ENCODE assay signal across 11 cellular contexts in genomic region chr2:232979871-232980461, GRCh38. TPM values are rescaled to one million over a fixed set of nuclear protein-coding genes. Genes with fewer than 3 reads are reported as not detected.
DNase-seq lines count a peak whose midpoint lies in the region; ATAC-seq and TF ChIP-seq lines count a peak whose summit lies in the region.
"Had no signal": no experiment of that assay in that cellular context is flagged by ENCODE, and none has a peak within 500 bp of the region (broad histone marks: within the 10 kb centered on the region; RNA-seq: fewer than 3 reads in every experiment).

No MANE protein-coding gene starts in this region.

- no peaks in the 10 kb centered on the region for H3K79me2 ChIP-seq in smooth muscle cell (ENCODE audit: low read depth)

- H3K4me3 ChIP-seq in fibroblast of mammary gland (ENCODE audit: control insufficient read depth, low read depth, low read length) (no peak overlapping the region), smooth muscle cell (no peak overlapping the region)
- H3K4me3 ChIP-seq: left lung had no signal

- H3K27me3 ChIP-seq in smooth muscle cell (ENCODE audit: low read depth) = no peaks in the 10 kb centered on the region

- H4K20me1 ChIP-seq in smooth muscle cell (ENCODE audit: low read depth) = no peaks in the 10 kb centered on the region

- no peak overlapping the region for H3K9ac ChIP-seq in smooth muscle cell (ENCODE audit: low read depth)

- peak; percentile 40 for TF ChIP-seq CTCF in fibroblast of mammary gland (conservative IDR thresholded peaks at IDR 0.05; ENCODE audit: control insufficient read depth, insufficient read depth, low read depth, low read length)
- no peak for TF ChIP-seq CTCF in smooth muscle cell (IDR thresholded peaks at IDR 0.05; ENCODE audit: borderline replicate concordance, insufficient read depth, poor library complexity, severe bottlenecking)

- peak; percentile 34 for DNase-seq in NCI-H2171 treated with DMSO at 0.1 percent for 48 hours (lab: John Stamatoyannopoulos, UW)
- DNase-seq in NCI-H2171 (lab: John Stamatoyannopoulos, UW) = no peak
- DNase-seq in RPMI7951 (ENCODE audit: low read depth) = peak; percentile 95
- peak; percentile 92 for DNase-seq in fibroblast of mammary gland (ENCODE audit: low read depth)
- no peak for DNase-seq in smooth muscle cell (lab: John Stamatoyannopoulos, UW; ENCODE audit: unreplicated experiment)
- DNase-seq in SHP77 (lab: John Stamatoyannopoulos, UW) = no peak
- DNase-seq: amniotic stem cell, left lung had no signal

- H3K27ac ChIP-seq in smooth muscle cell (ENCODE audit: low read depth) = peak overlapping the region; percentile 44
- H3K27ac ChIP-seq: left lung had no signal

- H3K4me1 ChIP-seq in smooth muscle cell (ENCODE audit: low read depth) = no peaks in the 10 kb centered on the region
- H3K4me1 ChIP-seq: left lung had no signal

- no peaks in the 10 kb centered on the region for H3K36me3 ChIP-seq in smooth muscle cell (ENCODE audit: low read depth)
- H3K36me3 ChIP-seq: left lung had no signal

- no peak overlapping the region for H2AFZ ChIP-seq in smooth muscle cell (ENCODE audit: low read depth)

- H3K4me2 ChIP-seq in smooth muscle cell = no peak overlapping the region

- ATAC-seq in GM21528 (IDR thresholded peaks at IDR 0.05; ENCODE audit: low FRiP score, unreplicated experiment) (no peak), GM18909 (IDR thresholded peaks at IDR 0.05; ENCODE audit: poor library complexity, unreplicated experiment) (no peak)
- ATAC-seq: left lung had no signal

- WGBS in smooth muscle cell (ENCODE audit: low lambda C conversion rate) = 47% methylated on average over 7 of the region's 7 CpGs

- no peaks in the 10 kb centered on the region for H3K9me3 ChIP-seq in smooth muscle cell (replicated peaks; ENCODE audit: low read depth)
- H3K9me3 ChIP-seq: left lung had no signal

- H3F3A ChIP-seq in smooth muscle cell (ENCODE audit: low read depth) = no peaks in the 10 kb centered on the region

RNA-seq across cellular contexts. Expression of gene NGEF, which starts 33.1 kb away (rescaled TPM):
- total RNA-seq in RPMI7951 (2014; rRNA removed; shearing (Covaris generic)) = 35.4 and 38.4 TPM in 2 replicates
- total RNA-seq in smooth muscle cell = not detected in 2 replicates
- 0.09 and 1.4 TPM in 2 replicates for polyA plus RNA-seq in smooth muscle cell

RNA-seq across cellular contexts. Expression of gene NEU2, which starts 52.5 kb away (rescaled TPM):
- total RNA-seq in RPMI7951 (2014; rRNA removed; shearing (Covaris generic)) = not detected in 2 replicates
- 0.45 and 0.94 TPM in 2 replicates for total RNA-seq in smooth muscle cell
- polyA plus RNA-seq in smooth muscle cell = not detected in 2 replicates
- total RNA-seq: A673, left lung had no signal

Comparison
In these comparisons a context has a peak if more than half of its experiments do, and no peak if none do; other contexts are left out.
1. DNase-seq: peak in NCI-H2171 treated with DMSO at 0.1 percent for 48 hours (single experiment), RPMI7951 (single experiment) and fibroblast of mammary gland (single experiment); none in NCI-H2171 (single experiment), smooth muscle cell (single experiment) and SHP77 (0 of 2).
2. RNA of gene NGEF, which starts 33.1 kb away (total RNA-seq): 35.4 to 38.4 TPM in RPMI7951; not detected in smooth muscle cell; every median in the first group is over 10 times any median in the second.